ENCODE assay signal across 22 cellular contexts in the genomic region with DNA sequence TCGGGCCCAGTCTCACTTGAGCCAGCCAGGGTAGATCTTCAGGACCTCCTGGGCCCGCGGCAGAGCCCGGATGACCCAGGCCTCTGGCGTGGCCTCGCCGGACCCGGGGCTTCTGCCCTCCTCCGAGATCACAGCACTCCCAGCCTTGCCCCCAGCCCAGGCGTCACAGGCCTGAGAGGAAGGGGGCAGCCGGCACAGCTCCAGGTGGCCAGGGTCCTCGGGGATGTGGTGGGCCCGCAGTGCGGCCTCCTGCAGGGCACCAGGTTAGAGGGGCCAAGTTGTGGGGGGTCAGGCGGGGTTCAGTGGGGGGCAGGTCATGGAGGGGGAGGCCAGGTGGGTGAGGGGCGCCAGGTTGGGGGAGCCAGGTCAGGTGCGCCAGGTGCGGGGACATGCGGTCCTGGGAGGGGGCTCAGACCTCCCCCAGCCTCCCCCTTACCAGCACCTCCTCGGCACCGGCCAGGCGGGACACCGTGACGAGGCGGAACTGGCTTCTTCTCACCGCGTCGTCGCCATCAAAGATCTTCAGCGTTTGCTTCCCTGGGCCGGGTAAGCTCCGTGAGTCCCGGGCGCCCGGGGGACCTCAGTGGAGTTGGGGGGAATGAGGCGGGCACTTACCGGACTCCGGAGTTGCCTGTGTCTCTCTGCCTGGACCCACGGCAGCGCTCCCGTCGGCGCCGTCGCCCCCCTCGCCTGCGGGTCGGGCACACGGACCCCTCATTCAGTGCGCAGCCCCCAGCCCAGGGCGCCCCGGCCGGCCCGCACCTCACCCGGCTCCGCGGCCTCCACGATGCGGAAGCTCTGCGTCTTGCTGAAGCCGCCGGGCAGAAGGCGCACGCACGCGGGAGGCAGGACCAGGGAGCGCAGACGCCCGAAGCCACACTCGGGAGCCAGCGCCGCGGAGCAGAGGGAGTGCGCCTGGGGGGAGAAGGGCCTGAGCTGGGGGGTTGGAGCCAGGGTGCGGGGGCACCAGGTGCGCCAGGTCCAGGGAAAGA. TPM values are rescaled to one million over a fixed set of nuclear protein-coding genes. Genes with fewer than 3 reads are reported as not detected.
DNase-seq lines count a peak whose midpoint lies in the region; ATAC-seq, FAIRE-seq and TF ChIP-seq lines count a peak whose summit lies in the region.
"Had no signal": no experiment of that assay in that cellular context is flagged by ENCODE, and none has a peak within 500 bp of the region (broad histone marks: within the 10 kb centered on the region; RNA-seq: fewer than 3 reads in every experiment).

No MANE protein-coding gene starts in this region.

- H3K9me3 ChIP-seq in right atrium auricular region (no peaks in the 10 kb centered on the region), astrocyte (ENCODE audit: insufficient read depth, low read depth, low read length) (no peaks in the 10 kb centered on the region), iPS-20b (ENCODE audit: insufficient read depth, low read depth, low read length) (no peaks in the 10 kb centered on the region), spleen (no peaks in the 10 kb centered on the region)
- H3K9me3 ChIP-seq: BLaER1 treated with 17β-estradiol and CSF1 and Interleukin-3, amounts not matched to agents 10 nM and 100 nM; prostate gland had no signal

- WGBS in spleen, 5 donors = 58 to 66% (median 62%) methylated on average over 44 to 76 of the region's 76 CpGs

- H3K4me3 Mint-ChIP-seq in astrocyte (ENCODE audit: unreplicated experiment) = no peak overlapping the region
- no peak overlapping the region for H3K4me3 Mint-ChIP-seq in activated T-helper 1 cell treated with anti-CD3 and anti-CD28 coated beads, Interleukin-12 subunit alpha, Interleukin-12 subunit beta, Interleukin-2, Interleukin-4 antibody, amounts not matched to agents 30 ng/mL and 10 ng/mL and 1 ng/mL, durations not matched to agents 14 hours and 24 hours and 36 hours
- H3K4me3 Mint-ChIP-seq: activated CD4-positive, alpha-beta T cell treated with anti-CD3 and anti-CD28 coated beads, Interleukin-2, amount 10 ng/mL, durations not matched to agents 24 days and 14 days; activated CD8-positive, alpha-beta memory T cell treated with anti-CD3 and anti-CD28 coated beads, Interleukin-2, amount 10 ng/mL, durations not matched to agents 7 days and 5 days; activated naive CD8-positive, alpha-beta T cell treated with anti-CD3 and anti-CD28 coated beads for 36 hours; activated T-helper 17 cell treated with anti-CD3 and anti-CD28 coated beads, Interleukin-2, amount 50 U/mL, for 72 hours; brain had no signal

- H3K9ac ChIP-seq in astrocyte (ENCODE audit: low read length) (no peak overlapping the region), iPS-20b (ENCODE audit: low read depth, low read length) (no peak overlapping the region)
- H3K9ac ChIP-seq: BLaER1 treated with 17β-estradiol and CSF1 and Interleukin-3, amounts not matched to agents 10 nM and 100 nM had no signal

- H3K4me3 ChIP-seq in right atrium auricular region (peak overlapping the region in 1 of 2 donors; percentile 21), astrocyte (ENCODE audit: insufficient read depth, low read depth, low read length) (no peak overlapping the region), iPS-20b (ENCODE audit: low read length) (peak overlapping the region; percentile 33; the same call in 1 of the 2 replicates), spleen (peak overlapping the region in 2 of 8 donors; percentile 5 to 37)
- H3K4me3 ChIP-seq: BLaER1 treated with 17β-estradiol and CSF1 and Interleukin-3, amounts not matched to agents 10 nM and 100 nM; coronary artery; smooth muscle cell had no signal

- no peaks in the 10 kb centered on the region for H3K27me3 Mint-ChIP-seq in astrocyte (ENCODE audit: low read depth, unreplicated experiment)
- H3K27me3 Mint-ChIP-seq in activated T-helper 1 cell treated with anti-CD3 and anti-CD28 coated beads, Interleukin-12 subunit alpha, Interleukin-12 subunit beta, Interleukin-2, Interleukin-4 antibody, amounts not matched to agents 30 ng/mL and 10 ng/mL and 1 ng/mL, durations not matched to agents 14 hours and 24 hours and 36 hours (ENCODE audit: insufficient read depth) = no peaks in the 10 kb centered on the region
- H3K27me3 Mint-ChIP-seq: activated CD4-positive, alpha-beta T cell treated with anti-CD3 and anti-CD28 coated beads, Interleukin-2, amount 10 ng/mL, durations not matched to agents 24 days and 14 days; activated CD8-positive, alpha-beta memory T cell treated with anti-CD3 and anti-CD28 coated beads, Interleukin-2, amount 10 ng/mL, durations not matched to agents 7 days and 5 days; activated naive CD8-positive, alpha-beta T cell treated with anti-CD3 and anti-CD28 coated beads for 36 hours; activated T-helper 17 cell treated with anti-CD3 and anti-CD28 coated beads, Interleukin-2, amount 50 U/mL, for 72 hours; brain had no signal

- H4K20me1 ChIP-seq in astrocyte (ENCODE audit: insufficient read depth, low read length) = peaks cover 34% of the 10 kb centered on the region

- H3K27me3 ChIP-seq in right atrium auricular region = no peaks in the 10 kb centered on the region
- no peaks in the 10 kb centered on the region for H3K27me3 ChIP-seq in astrocyte (ENCODE audit: insufficient read depth, low read length)
- H3K27me3 ChIP-seq in iPS-20b (ENCODE audit: insufficient read depth, low read length) = peaks cover 48% of the 10 kb centered on the region
- H3K27me3 ChIP-seq in spleen (replicated peaks in 1 of 7) = peaks cover 0 to 13% (median 0%) of the 10 kb centered on the region in 7 donors
- H3K27me3 ChIP-seq: BLaER1 treated with 17β-estradiol and CSF1 and Interleukin-3, amounts not matched to agents 10 nM and 100 nM had no signal

- peak overlapping the region; percentile 19 for H3K4me2 ChIP-seq in astrocyte (ENCODE audit: low read length)
- H3K4me2 ChIP-seq: smooth muscle cell had no signal

- H3K27ac ChIP-seq in right atrium auricular region (no peak overlapping the region), astrocyte (ENCODE audit: low read depth, low read length) (no peak overlapping the region), iPS-20b (ENCODE audit: low read length) (no peak overlapping the region), spleen (no peak overlapping the region)
- H3K27ac ChIP-seq: BLaER1 treated with 17β-estradiol and CSF1 and Interleukin-3, amounts not matched to agents 10 nM and 100 nM; coronary artery; prostate gland had no signal

- no peaks in the 10 kb centered on the region for H3K9me3 Mint-ChIP-seq in astrocyte (ENCODE audit: unreplicated experiment)
- no peaks in the 10 kb centered on the region for H3K9me3 Mint-ChIP-seq in activated T-helper 1 cell treated with anti-CD3 and anti-CD28 coated beads, Interleukin-12 subunit alpha, Interleukin-12 subunit beta, Interleukin-2, Interleukin-4 antibody, amounts not matched to agents 30 ng/mL and 10 ng/mL and 1 ng/mL, durations not matched to agents 14 hours and 24 hours and 36 hours
- H3K9me3 Mint-ChIP-seq: activated CD4-positive, alpha-beta T cell treated with anti-CD3 and anti-CD28 coated beads, Interleukin-2, amount 10 ng/mL, durations not matched to agents 24 days and 14 days; activated naive CD8-positive, alpha-beta T cell treated with anti-CD3 and anti-CD28 coated beads for 36 hours; activated T-helper 17 cell treated with anti-CD3 and anti-CD28 coated beads, Interleukin-2, amount 50 U/mL, for 72 hours; brain had no signal

- no peak overlapping the region for H2AFZ ChIP-seq in astrocyte (ENCODE audit: low read depth, low read length)

- H3K4me1 Mint-ChIP-seq in astrocyte (ENCODE audit: low read depth, unreplicated experiment) = no peaks in the 10 kb centered on the region
- no peaks in the 10 kb centered on the region for H3K4me1 Mint-ChIP-seq in activated T-helper 1 cell treated with anti-CD3 and anti-CD28 coated beads, Interleukin-12 subunit alpha, Interleukin-12 subunit beta, Interleukin-2, Interleukin-4 antibody, amounts not matched to agents 30 ng/mL and 10 ng/mL and 1 ng/mL, durations not matched to agents 14 hours and 24 hours and 36 hours (ENCODE audit: low read depth)
- H3K4me1 Mint-ChIP-seq: activated T-helper 17 cell treated with anti-CD3 and anti-CD28 coated beads, Interleukin-2, amount 50 U/mL, for 72 hours had no signal

- intact Hi-C loops in Right ventricle myocardium superior (cut with DNase I) = no loop called here
- intact Hi-C loops in spleen (cut with DNase I; ENCODE audit: low total_unique reads) = no loop called here
- intact Hi-C loops in activated T-helper 1 cell treated with anti-CD3 and anti-CD28 coated beads, Interleukin-12 subunit alpha, Interleukin-12 subunit beta, Interleukin-2, Interleukin-4 antibody, amounts not matched to agents 30 ng/mL and 10 ng/mL and 1 ng/mL, durations not matched to agents 14 hours and 24 hours and 36 hours (cut with micrococcal nuclease) = no loop called here

- peak; percentile 8 for ATAC-seq in Right ventricle myocardium superior (ENCODE audit: poor library complexity)
- ATAC-seq: activated CD8-positive, alpha-beta memory T cell treated with anti-CD3 and anti-CD28 coated beads, Interleukin-2, amount 10 ng/mL, durations not matched to agents 7 days and 5 days; activated T-helper 17 cell treated with anti-CD3 and anti-CD28 coated beads, Interleukin-2, amount 50 U/mL, for 72 hours had no signal

- H3K27ac Mint-ChIP-seq in astrocyte (ENCODE audit: unreplicated experiment) = no peak overlapping the region
- no peak overlapping the region for H3K27ac Mint-ChIP-seq in activated T-helper 1 cell treated with anti-CD3 and anti-CD28 coated beads, Interleukin-12 subunit alpha, Interleukin-12 subunit beta, Interleukin-2, Interleukin-4 antibody, amounts not matched to agents 30 ng/mL and 10 ng/mL and 1 ng/mL, durations not matched to agents 14 hours and 24 hours and 36 hours
- H3K27ac Mint-ChIP-seq: activated CD4-positive, alpha-beta T cell treated with anti-CD3 and anti-CD28 coated beads, Interleukin-2, amount 10 ng/mL, durations not matched to agents 24 days and 14 days; activated CD8-positive, alpha-beta memory T cell treated with anti-CD3 and anti-CD28 coated beads, Interleukin-2, amount 10 ng/mL, durations not matched to agents 7 days and 5 days; activated naive CD8-positive, alpha-beta T cell treated with anti-CD3 and anti-CD28 coated beads for 36 hours; activated T-helper 17 cell treated with anti-CD3 and anti-CD28 coated beads, Interleukin-2, amount 50 U/mL, for 72 hours; brain had no signal

- no peak for TF ChIP-seq CTCF in right atrium auricular region (IDR thresholded peaks at IDR 0.05)
- no peak for TF ChIP-seq CTCF in astrocyte (IDR thresholded peaks at IDR 0.05; ENCODE audit: insufficient read depth, low read depth, low read length)
- no peak for TF ChIP-seq CTCF in spleen (IDR thresholded peaks at IDR 0.05 in 8 of 11, conservative IDR thresholded peaks at IDR 0.05 in 3 of 11)

- peaks cover 5% of the 10 kb centered on the region for H3K36me3 Mint-ChIP-seq in astrocyte (ENCODE audit: low read depth, unreplicated experiment)
- no peaks in the 10 kb centered on the region for H3K36me3 Mint-ChIP-seq in activated T-helper 1 cell treated with anti-CD3 and anti-CD28 coated beads, Interleukin-12 subunit alpha, Interleukin-12 subunit beta, Interleukin-2, Interleukin-4 antibody, amounts not matched to agents 30 ng/mL and 10 ng/mL and 1 ng/mL, durations not matched to agents 14 hours and 24 hours and 36 hours (ENCODE audit: low read depth)
- H3K36me3 Mint-ChIP-seq: activated CD8-positive, alpha-beta memory T cell treated with anti-CD3 and anti-CD28 coated beads, Interleukin-2, amount 10 ng/mL, durations not matched to agents 7 days and 5 days; activated naive CD8-positive, alpha-beta T cell treated with anti-CD3 and anti-CD28 coated beads for 36 hours; brain had no signal

- peaks cover 4% of the 10 kb centered on the region for H3K36me3 ChIP-seq in right atrium auricular region
- H3K36me3 ChIP-seq in astrocyte (ENCODE audit: insufficient read depth, low read length) = no peaks in the 10 kb centered on the region
- no peaks in the 10 kb centered on the region for H3K36me3 ChIP-seq in iPS-20b (ENCODE audit: insufficient read depth, low read depth, low read length)
- H3K36me3 ChIP-seq in spleen = peaks cover 0 to 51% (median 36%) of the 10 kb centered on the region in 6 donors

- no peak for FAIRE-seq in astrocyte (lab: Jason Lieb, UNC)

- H3K4me1 ChIP-seq in right atrium auricular region (peaks cover 0 to 26% of the 10 kb centered on the region in 2 donors), astrocyte (ENCODE audit: insufficient read depth, low read length) (peaks cover 6% of the 10 kb centered on the region), iPS-20b (ENCODE audit: insufficient read depth, low read length) (no peaks in the 10 kb centered on the region), spleen (peaks cover 9 to 46% (median 35%) of the 10 kb centered on the region in 6 donors)

- no peak for TF ChIP-seq POLR2A in spleen (IDR thresholded peaks at IDR 0.05)

- peaks cover 7% of the 10 kb centered on the region for H3K79me2 ChIP-seq in astrocyte (ENCODE audit: insufficient read depth, low read length)

- DNase-seq in Right ventricle myocardium superior (no peak), right atrium auricular region (ENCODE audit: low spot score) (no peak), astrocyte (ENCODE audit: low read depth) (no peak), spleen (peak; percentile 80), NCI-H524 treated with DMSO at 0.1 percent for 48 hours (lab: John Stamatoyannopoulos, UW) (no peak)
- DNase-seq in stimulated activated CD4-positive, alpha-beta T cell treated with anti-CD3 and anti-CD28 coated beads, Interleukin-2, amount 100 ng/mL, for 48 hours = no peak
- DNase-seq in activated T-helper 1 cell treated with anti-CD3 and anti-CD28 coated beads, Interleukin-12 subunit alpha, Interleukin-12 subunit beta, Interleukin-2, Interleukin-4 antibody, amounts not matched to agents 30 ng/mL and 10 ng/mL and 1 ng/mL, durations not matched to agents 14 hours and 24 hours and 36 hours (ENCODE audit: low spot score) = no peak
- DNase-seq: activated CD4-positive, alpha-beta T cell treated with anti-CD3 and anti-CD28 coated beads, Interleukin-2, amount 10 ng/mL, durations not matched to agents 24 days and 14 days; activated CD8-positive, alpha-beta memory T cell treated with anti-CD3 and anti-CD28 coated beads, Interleukin-2, amount 10 ng/mL, durations not matched to agents 7 days and 5 days; activated naive CD8-positive, alpha-beta T cell treated with anti-CD3 and anti-CD28 coated beads for 36 hours; EL; kidney glomerular epithelial cell; NCI-H82; SIG-M5 had no signal

RNA-seq across cellular contexts. Expression of gene DGKQ, which starts 6.0 kb away (rescaled TPM):
- total RNA-seq in Right ventricle myocardium superior = 3.3 TPM
- total RNA-seq in right atrium auricular region = 1 to 10 TPM; 3.1 to 4.8 TPM
- total RNA-seq in astrocyte = 19.0 and 20.2 TPM in 2 replicates
- 10 to 100 TPM; 13.6 to 26.3 (median 17.0) TPM for total RNA-seq in spleen
- polyA plus RNA-seq in spleen = 10 to 100 TPM in 1 of 3 donors, 1 to 10 TPM in 2; 6.3 to 15.4 (median 9.3) TPM
- 17.8 and 18.0 TPM in 2 replicates for total RNA-seq in activated T-helper 1 cell treated with anti-CD3 and anti-CD28 coated beads, Interleukin-12 subunit alpha, Interleukin-12 subunit beta, Interleukin-2, Interleukin-4 antibody, amounts not matched to agents 30 ng/mL and 10 ng/mL and 1 ng/mL, durations not matched to agents 14 hours and 24 hours and 36 hours

RNA-seq across cellular contexts. Expression of gene IDUA, which starts 19.4 kb away (rescaled TPM):
- total RNA-seq in Right ventricle myocardium superior (8.4 TPM), right atrium auricular region (10 to 100 TPM in 1 of 2 donors, 1 to 10 TPM in 1; 8.9 to 10.2 TPM), astrocyte (20.5 and 27.0 TPM in 2 replicates), spleen (10 to 100 TPM; 18.3 to 58.3 (median 37.9) TPM)
- polyA plus RNA-seq in spleen = 10 to 100 TPM; 11.5 to 26.5 (median 19.1) TPM
- total RNA-seq in activated T-helper 1 cell treated with anti-CD3 and anti-CD28 coated beads, Interleukin-12 subunit alpha, Interleukin-12 subunit beta, Interleukin-2, Interleukin-4 antibody, amounts not matched to agents 30 ng/mL and 10 ng/mL and 1 ng/mL, durations not matched to agents 14 hours and 24 hours and 36 hours = 33.8 and 34.3 TPM in 2 replicates

RNA-seq across cellular contexts. Expression of gene SLC26A1, which starts 25.8 kb away (rescaled TPM):
- 0.19 TPM for total RNA-seq in Right ventricle myocardium superior
- total RNA-seq in right atrium auricular region = not detected
- total RNA-seq in astrocyte = 0.34 and 0.38 TPM in 2 replicates
- total RNA-seq in spleen = under 1 TPM in 6 of 7 donors, not detected in 1; 0.07 to 0.68 (median 0.19) TPM
- under 1 TPM; 0.24 to 0.48 (median 0.30) TPM for polyA plus RNA-seq in spleen
- 0.22 and 0.49 TPM in 2 replicates for total RNA-seq in activated T-helper 1 cell treated with anti-CD3 and anti-CD28 coated beads, Interleukin-12 subunit alpha, Interleukin-12 subunit beta, Interleukin-2, Interleukin-4 antibody, amounts not matched to agents 30 ng/mL and 10 ng/mL and 1 ng/mL, durations not matched to agents 14 hours and 24 hours and 36 hours
- total RNA-seq: activated CD4-positive, alpha-beta T cell treated with anti-CD3 and anti-CD28 coated beads, Interleukin-2, amount 10 ng/mL, durations not matched to agents 24 days and 14 days; activated CD8-positive, alpha-beta memory T cell treated with anti-CD3 and anti-CD28 coated beads, Interleukin-2, amount 10 ng/mL, durations not matched to agents 7 days and 5 days; M059J had no signal

RNA-seq across cellular contexts. Expression of gene TMEM175, which starts 35.1 kb away (rescaled TPM):
- total RNA-seq in Right ventricle myocardium superior = 14.9 TPM
- 10 to 100 TPM; 20.2 to 24.0 TPM for total RNA-seq in right atrium auricular region
- 22.1 and 27.8 TPM in 2 replicates for total RNA-seq in astrocyte
- 10 to 100 TPM; 38.2 to 76.8 (median 56.6) TPM for total RNA-seq in spleen
- polyA plus RNA-seq in spleen = 10 to 100 TPM; 59.4 to 83.9 (median 78.6) TPM
- 15.4 and 16.2 TPM in 2 replicates for total RNA-seq in activated T-helper 1 cell treated with anti-CD3 and anti-CD28 coated beads, Interleukin-12 subunit alpha, Interleukin-12 subunit beta, Interleukin-2, Interleukin-4 antibody, amounts not matched to agents 30 ng/mL and 10 ng/mL and 1 ng/mL, durations not matched to agents 14 hours and 24 hours and 36 hours

RNA-seq across cellular contexts. Expression of gene GAK, which starts 35.3 kb away (rescaled TPM):
- 27.9 TPM for total RNA-seq in Right ventricle myocardium superior
- 10 to 100 TPM; 27.8 to 52.2 TPM for total RNA-seq in right atrium auricular region
- 86.9 and 89.9 TPM in 2 replicates for total RNA-seq in astrocyte
- total RNA-seq in spleen = 100 to 1,000 TPM; 154 to 212 (median 179) TPM
- polyA plus RNA-seq in spleen = 100 to 1,000 TPM; 112 to 249 (median 203) TPM
- 146 and 149 TPM in 2 replicates for total RNA-seq in activated T-helper 1 cell treated with anti-CD3 and anti-CD28 coated beads, Interleukin-12 subunit alpha, Interleukin-12 subunit beta, Interleukin-2, Interleukin-4 antibody, amounts not matched to agents 30 ng/mL and 10 ng/mL and 1 ng/mL, durations not matched to agents 14 hours and 24 hours and 36 hours
